ENCODE assay signal across 19 cellular contexts in genomic region chr1:59720716-59721115, GRCh38.
"Had no signal": no experiment of that assay in that cellular context is flagged by ENCODE, and none has a peak within 500 bp of the region (broad histone marks: within the 10 kb centered on the region; RNA-seq: fewer than 3 reads in every experiment).

No MANE protein-coding gene starts in this region.

- H3K4me1 Mint-ChIP-seq: activated B cell treated with CpG ODN at 0.5 μM for 24 hours; activated naive CD8-positive, alpha-beta T cell treated with anti-CD3 and anti-CD28 coated beads, Interleukin-2, amount 50 U/mL, for 24 hours had no signal

- H3K27ac Mint-ChIP-seq: activated B cell treated with CpG ODN at 0.5 μM for 24 hours; activated naive CD8-positive, alpha-beta T cell treated with anti-CD3 and anti-CD28 coated beads, Interleukin-2, amount 50 U/mL, for 24 hours; dendritic cell treated with granulocyte-macrophage colony-stimulating factor and Interleukin-4, amounts not matched to agents 40 ng/mL and 50 ng/mL, for 4 days had no signal

- H3K9me3 Mint-ChIP-seq: activated naive CD8-positive, alpha-beta T cell treated with anti-CD3 and anti-CD28 coated beads, Interleukin-2, amount 50 U/mL, for 24 hours had no signal

- ATAC-seq: activated naive CD8-positive, alpha-beta T cell treated with anti-CD3 and anti-CD28 coated beads, Interleukin-2, amount 50 U/mL, for 24 hours; body of pancreas; naive thymus-derived CD4-positive, alpha-beta T cell; right cardiac atrium; stimulated activated naive CD8-positive, alpha-beta T cell treated with anti-CD3 and anti-CD28 coated beads, Interleukin-15, Interleukin-2, amounts not matched to agents 100 U/mL and 50 U/mL, for 24 hours had no signal

- H3K4me3 ChIP-seq: body of pancreas, ovary, prostate gland had no signal

- H3K27me3 Mint-ChIP-seq: activated B cell treated with CpG ODN at 0.5 μM for 24 hours; activated naive CD8-positive, alpha-beta T cell treated with anti-CD3 and anti-CD28 coated beads, Interleukin-2, amount 50 U/mL, for 24 hours; dendritic cell treated with granulocyte-macrophage colony-stimulating factor and Interleukin-4, amounts not matched to agents 40 ng/mL and 50 ng/mL, for 4 days had no signal

- H3K27ac ChIP-seq: body of pancreas, ovary, prostate gland had no signal

- H3K4me3 Mint-ChIP-seq: activated B cell treated with CpG ODN at 0.5 μM for 24 hours; activated naive CD8-positive, alpha-beta T cell treated with anti-CD3 and anti-CD28 coated beads, Interleukin-2, amount 50 U/mL, for 24 hours; dendritic cell treated with granulocyte-macrophage colony-stimulating factor and Interleukin-4, amounts not matched to agents 40 ng/mL and 50 ng/mL, for 4 days; naive thymus-derived CD4-positive, alpha-beta T cell had no signal

- H3K4me1 ChIP-seq: body of pancreas, prostate gland had no signal

- DNase-seq: activated B cell treated with CpG ODN at 0.5 μM for 24 hours; activated CD4-positive, alpha-beta T cell treated with anti-CD3 and anti-CD28 coated beads for 4 hours; activated CD4-positive, alpha-beta T cell treated with anti-CD3 and anti-CD28 coated beads, Interleukin-2, amount 50 U/mL, for 48 hours; activated effector memory CD4-positive, alpha-beta T cell treated with anti-CD3 and anti-CD28 coated beads, Interleukin-2, amount 50 U/mL, for 16 hours; activated naive CD4-positive, alpha-beta T cell treated with anti-CD3 and anti-CD28 coated beads, Interleukin-2, amount 50 U/mL, for 16 hours; activated naive CD8-positive, alpha-beta T cell treated with anti-CD3 and anti-CD28 coated beads, Interleukin-2, amount 50 U/mL, for 24 hours; body of pancreas; effector CD8-positive, alpha-beta T cell; foreskin melanocyte; hippocampal formation; naive thymus-derived CD4-positive, alpha-beta T cell; ovary; right cardiac atrium; stimulated activated CD4-positive, alpha-beta T cell treated with anti-CD3 and anti-CD28 coated beads, Interleukin-4, amount 100 ng/mL, for 24 hours; stimulated activated naive CD8-positive, alpha-beta T cell treated with anti-CD3 and anti-CD28 coated beads, Interleukin-15, Interleukin-2, amounts not matched to agents 100 U/mL and 50 U/mL, for 24 hours; T-helper 1 cell; T-helper 9 cell had no signal

- H3K9me3 ChIP-seq: body of pancreas, ovary, prostate gland had no signal

- H3K36me3 ChIP-seq: ovary, prostate gland had no signal

- H3K27me3 ChIP-seq: body of pancreas, ovary had no signal
